In the genomic region with DNA sequence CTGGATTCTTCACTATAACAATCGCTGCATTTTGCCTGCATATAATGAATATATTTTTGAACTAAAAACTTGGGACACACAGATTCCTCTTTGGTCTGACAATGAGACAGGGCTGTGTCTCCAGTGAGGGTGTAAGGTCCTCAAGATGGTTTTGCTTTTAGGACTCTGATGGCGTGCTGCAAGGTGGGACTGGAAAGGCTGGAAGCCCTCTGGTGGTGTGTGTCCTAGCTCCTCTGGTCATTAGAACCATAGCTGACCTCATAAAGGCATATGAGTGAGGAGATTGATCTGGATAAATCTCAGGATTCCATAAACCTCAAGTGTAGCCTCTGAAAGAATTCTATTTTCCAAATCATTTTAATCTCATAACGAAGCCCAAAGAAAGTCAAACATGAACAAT, we compare ENCODE assay signal across 25 cellular contexts.
"Had no signal": no experiment of that assay in that cellular context is flagged by ENCODE, and none has a peak within 500 bp of the region (broad histone marks: within the 10 kb centered on the region; RNA-seq: fewer than 3 reads in every experiment).

No MANE protein-coding gene starts in this region.

- H3K36me3 Mint-ChIP-seq: activated CD4-positive, alpha-beta memory T cell treated with anti-CD3 and anti-CD28 coated beads for 36 hours; naive B cell; stimulated activated effector memory CD8-positive, alpha-beta T cell treated with anti-CD3 and anti-CD28 coated beads, Interleukin-12 subunit alpha, Interleukin-12 subunit beta, amount 100 ng/mL, for 72 hours had no signal

- FAIRE-seq: bronchial epithelial cell, islet of Langerhans, TTC549 had no signal

- H3K4me1 ChIP-seq: colonic mucosa had no signal

- H3K27ac Mint-ChIP-seq: activated CD4-positive, alpha-beta memory T cell treated with anti-CD3 and anti-CD28 coated beads for 36 hours; activated CD4-positive, alpha-beta T cell treated with anti-CD3 and anti-CD28 coated beads, Interleukin-2, amount 10 ng/mL, durations not matched to agents 24 days and 14 days; naive B cell; stimulated activated effector memory CD8-positive, alpha-beta T cell treated with anti-CD3 and anti-CD28 coated beads, Interleukin-12 subunit alpha, Interleukin-12 subunit beta, amount 100 ng/mL, for 72 hours; stimulated activated naive CD8-positive, alpha-beta T cell treated with anti-CD3 and anti-CD28 coated beads, Interleukin-15, Interleukin-2, amounts not matched to agents 100 ng/mL and 50 ng/mL, for 24 hours had no signal

- H3K27me3 Mint-ChIP-seq: activated CD4-positive, alpha-beta memory T cell treated with anti-CD3 and anti-CD28 coated beads for 36 hours; activated CD4-positive, alpha-beta T cell treated with anti-CD3 and anti-CD28 coated beads, Interleukin-2, amount 10 ng/mL, durations not matched to agents 24 days and 14 days; naive B cell; stimulated activated naive CD8-positive, alpha-beta T cell treated with anti-CD3 and anti-CD28 coated beads, Interleukin-15, Interleukin-2, amounts not matched to agents 100 ng/mL and 50 ng/mL, for 24 hours had no signal

- H3K27me3 ChIP-seq: colonic mucosa, gastrocnemius medialis, tibial artery had no signal

- H3K4me3 ChIP-seq: colonic mucosa, gastrocnemius medialis, left ventricle myocardium inferior, lung, skin epidermis, tibial artery had no signal

- H3K27ac ChIP-seq: colonic mucosa, gastrocnemius medialis, left ventricle myocardium inferior, tibial artery had no signal

- DNase-seq: activated CD4-positive, alpha-beta memory T cell treated with anti-CD3 and anti-CD28 coated beads for 36 hours; activated CD4-positive, alpha-beta T cell treated with anti-CD3 and anti-CD28 coated beads, Interleukin-2, amount 10 ng/mL, durations not matched to agents 24 days and 14 days; activated CD4-positive, CD25-positive, alpha-beta regulatory T cell treated with anti-CD3 and anti-CD28 coated beads, Interleukin-2, amount 50 U/mL, for 72 hours; activated CD8-positive, alpha-beta memory T cell treated with anti-CD3 and anti-CD28 coated beads, Interleukin-2, amount 50 U/mL, for 4 hours; activated gamma-delta T cell treated with Interleukin-2 at 50 U/mL for 16 hours; activated naive CD4-positive, alpha-beta T cell treated with anti-CD3 and anti-CD28 coated beads, Interleukin-2, amount 50 U/mL, for 16 hours; activated T-cell treated with anti-CD3 and anti-CD28 coated beads, Interleukin-2, amount 50 U/mL, for 1 hour; amniotic stem cell; colonic mucosa; effector memory CD4-positive, alpha-beta T cell; erythroblast; gastrocnemius medialis; glutamatergic neuron; left ventricle myocardium inferior; naive B cell; stimulated activated CD4-positive, alpha-beta T cell treated with anti-CD3 and anti-CD28 coated beads, Interleukin-4, amount 100 ng/mL, for 24 hours; T-helper 9 cell; tibial artery had no signal

- H3K9me3 ChIP-seq: colonic mucosa, gastrocnemius medialis, left ventricle myocardium inferior, tibial artery had no signal

- H3K36me3 ChIP-seq: colonic mucosa, gastrocnemius medialis, left ventricle myocardium inferior, tibial artery had no signal

- ATAC-seq: gastrocnemius medialis; stimulated activated effector memory CD8-positive, alpha-beta T cell treated with anti-CD3 and anti-CD28 coated beads, Interleukin-12 subunit alpha, Interleukin-12 subunit beta, amount 100 ng/mL, for 72 hours had no signal

- H3K4me3 Mint-ChIP-seq: activated CD4-positive, alpha-beta memory T cell treated with anti-CD3 and anti-CD28 coated beads for 36 hours; activated CD4-positive, alpha-beta T cell treated with anti-CD3 and anti-CD28 coated beads, Interleukin-2, amount 10 ng/mL, durations not matched to agents 24 days and 14 days; naive B cell; stimulated activated effector memory CD8-positive, alpha-beta T cell treated with anti-CD3 and anti-CD28 coated beads, Interleukin-12 subunit alpha, Interleukin-12 subunit beta, amount 100 ng/mL, for 72 hours; stimulated activated naive CD8-positive, alpha-beta T cell treated with anti-CD3 and anti-CD28 coated beads, Interleukin-15, Interleukin-2, amounts not matched to agents 100 ng/mL and 50 ng/mL, for 24 hours had no signal

- H3K9me3 Mint-ChIP-seq: activated CD4-positive, alpha-beta memory T cell treated with anti-CD3 and anti-CD28 coated beads for 36 hours; activated CD4-positive, alpha-beta T cell treated with anti-CD3 and anti-CD28 coated beads, Interleukin-2, amount 10 ng/mL, durations not matched to agents 24 days and 14 days; naive B cell; stimulated activated effector memory CD8-positive, alpha-beta T cell treated with anti-CD3 and anti-CD28 coated beads, Interleukin-12 subunit alpha, Interleukin-12 subunit beta, amount 100 ng/mL, for 72 hours; stimulated activated naive CD8-positive, alpha-beta T cell treated with anti-CD3 and anti-CD28 coated beads, Interleukin-15, Interleukin-2, amounts not matched to agents 100 ng/mL and 50 ng/mL, for 24 hours had no signal
